In genomic region chr10:101645659-101646058, GRCh38 we compare ENCODE assay signal across 18 cellular contexts.
"Had no signal": no experiment of that assay in that cellular context is flagged by ENCODE, and none has a peak within 500 bp of the region (broad histone marks: within the 10 kb centered on the region; RNA-seq: fewer than 3 reads in every experiment).

No MANE protein-coding gene starts in this region.

- H3K36me3 ChIP-seq: cardiac muscle cell, ovary had no signal

- H3K4me3 Mint-ChIP-seq: activated CD4-positive, alpha-beta T cell treated with anti-CD3 and anti-CD28 coated beads, Interleukin-2, amount 10 ng/mL, durations not matched to agents 7 days and 5 days; activated naive CD8-positive, alpha-beta T cell treated with anti-CD3 and anti-CD28 coated beads, Interleukin-2, amount 10 ng/mL, durations not matched to agents 7 days and 5 days; activated T-helper 1 cell treated with anti-CD3 and anti-CD28 coated beads, Interleukin-12 subunit alpha, Interleukin-12 subunit beta, Interleukin-2, Interleukin-4 antibody, amounts not matched to agents 30 ng/mL and 10 ng/mL and 1 ng/mL, durations not matched to agents 14 hours and 24 hours and 36 hours had no signal

- H3K9ac ChIP-seq: SK-N-SH had no signal

- H3K79me2 ChIP-seq: hepatocyte had no signal

- H3K9me3 Mint-ChIP-seq: activated CD4-positive, alpha-beta T cell treated with anti-CD3 and anti-CD28 coated beads, Interleukin-2, amount 10 ng/mL, durations not matched to agents 7 days and 5 days; activated naive CD8-positive, alpha-beta T cell treated with anti-CD3 and anti-CD28 coated beads, Interleukin-2, amount 10 ng/mL, durations not matched to agents 7 days and 5 days; activated T-helper 1 cell treated with anti-CD3 and anti-CD28 coated beads, Interleukin-12 subunit alpha, Interleukin-12 subunit beta, Interleukin-2, Interleukin-4 antibody, amounts not matched to agents 30 ng/mL and 10 ng/mL and 1 ng/mL, durations not matched to agents 14 hours and 24 hours and 36 hours had no signal

- ATAC-seq: left colon had no signal

- DNase-seq: activated CD4-positive, alpha-beta T cell treated with anti-CD3 and anti-CD28 coated beads, Interleukin-2, amount 10 ng/mL, durations not matched to agents 7 days and 5 days; activated CD8-positive, alpha-beta memory T cell treated with anti-CD3 and anti-CD28 coated beads, Interleukin-2, amount 50 U/mL, for 4 hours; activated naive CD8-positive, alpha-beta T cell treated with anti-CD3 and anti-CD28 coated beads, Interleukin-2, amount 10 ng/mL, durations not matched to agents 7 days and 5 days; foreskin fibroblast; left colon; SK-N-SH; stimulated activated CD4-positive, alpha-beta T cell treated with anti-CD3 and anti-CD28 coated beads, Interleukin-15, amount 100 ng/mL, for 24 hours; stimulated activated CD4-positive, alpha-beta T cell treated with anti-CD3 and anti-CD28 coated beads, Interleukin-4, amount 100 ng/mL, for 24 hours; stimulated activated naive CD4-positive, alpha-beta T cell; T-helper 1 cell; T1000 had no signal

- H3K27me3 ChIP-seq: cardiac muscle cell, dorsolateral prefrontal cortex, hepatocyte, ovary, tibial nerve had no signal

- H3K4me2 ChIP-seq: hepatocyte, SK-N-SH had no signal

- H3K4me3 ChIP-seq: cardiac muscle cell, dorsolateral prefrontal cortex, hepatocyte, ovary, psoas muscle, tibial nerve had no signal

- H2AFZ ChIP-seq: hepatocyte had no signal

- H3K27me3 Mint-ChIP-seq: activated CD4-positive, alpha-beta T cell treated with anti-CD3 and anti-CD28 coated beads, Interleukin-2, amount 10 ng/mL, durations not matched to agents 7 days and 5 days; activated naive CD8-positive, alpha-beta T cell treated with anti-CD3 and anti-CD28 coated beads, Interleukin-2, amount 10 ng/mL, durations not matched to agents 7 days and 5 days had no signal

- H3K27ac Mint-ChIP-seq: activated CD4-positive, alpha-beta T cell treated with anti-CD3 and anti-CD28 coated beads, Interleukin-2, amount 10 ng/mL, durations not matched to agents 7 days and 5 days; activated naive CD8-positive, alpha-beta T cell treated with anti-CD3 and anti-CD28 coated beads, Interleukin-2, amount 10 ng/mL, durations not matched to agents 7 days and 5 days; activated T-helper 1 cell treated with anti-CD3 and anti-CD28 coated beads, Interleukin-12 subunit alpha, Interleukin-12 subunit beta, Interleukin-2, Interleukin-4 antibody, amounts not matched to agents 30 ng/mL and 10 ng/mL and 1 ng/mL, durations not matched to agents 14 hours and 24 hours and 36 hours had no signal

- H3K4me1 Mint-ChIP-seq: activated CD4-positive, alpha-beta T cell treated with anti-CD3 and anti-CD28 coated beads, Interleukin-2, amount 10 ng/mL, durations not matched to agents 7 days and 5 days had no signal

- H3K4me1 ChIP-seq: psoas muscle had no signal

- H3K27ac ChIP-seq: hepatocyte, ovary, psoas muscle had no signal

- H3K9me3 ChIP-seq: ovary, psoas muscle, SK-N-SH, tibial nerve had no signal
